Comparison of ENCODE assay signal across 1 cellular context in genomic region chr11:61832758-61833157, GRCh38.
TF ChIP-seq lines count a peak whose summit lies in the region.

No MANE protein-coding gene starts in this region.

TF ChIP-seq in GM12878, 131 proteins besides CTCF, POLR2A, EP300 and RAD21:
- TF ChIP-seq BCL11A (IDR thresholded peaks at IDR 0.05; ENCODE audit: low read depth, low read length): no peak
- TF ChIP-seq CBFB (IDR thresholded peaks at IDR 0.05; ENCODE audit: low read depth): no peak
- TF ChIP-seq, protein P1, sequence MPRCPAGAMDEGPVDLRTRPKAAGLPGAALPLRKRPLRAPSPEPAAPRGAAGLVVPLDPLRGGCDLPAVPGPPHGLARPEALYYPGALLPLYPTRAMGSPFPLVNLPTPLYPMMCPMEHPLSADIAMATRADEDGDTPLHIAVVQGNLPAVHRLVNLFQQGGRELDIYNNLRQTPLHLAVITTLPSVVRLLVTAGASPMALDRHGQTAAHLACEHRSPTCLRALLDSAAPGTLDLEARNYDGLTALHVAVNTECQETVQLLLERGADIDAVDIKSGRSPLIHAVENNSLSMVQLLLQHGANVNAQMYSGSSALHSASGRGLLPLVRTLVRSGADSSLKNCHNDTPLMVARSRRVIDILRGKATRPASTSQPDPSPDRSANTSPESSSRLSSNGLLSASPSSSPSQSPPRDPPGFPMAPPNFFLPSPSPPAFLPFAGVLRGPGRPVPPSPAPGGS (IDR thresholded peaks at IDR 0.05; ENCODE audit: borderline replicate concordance, insufficient read depth, low read depth, low read length, poor library complexity, severe bottlenecking): no peak
- no peak for TF ChIP-seq KLF5 (IDR thresholded peaks at IDR 0.05; ENCODE audit: partially characterized antibody)
